11 cellular contexts compared by ENCODE assay signal in the genomic region with DNA sequence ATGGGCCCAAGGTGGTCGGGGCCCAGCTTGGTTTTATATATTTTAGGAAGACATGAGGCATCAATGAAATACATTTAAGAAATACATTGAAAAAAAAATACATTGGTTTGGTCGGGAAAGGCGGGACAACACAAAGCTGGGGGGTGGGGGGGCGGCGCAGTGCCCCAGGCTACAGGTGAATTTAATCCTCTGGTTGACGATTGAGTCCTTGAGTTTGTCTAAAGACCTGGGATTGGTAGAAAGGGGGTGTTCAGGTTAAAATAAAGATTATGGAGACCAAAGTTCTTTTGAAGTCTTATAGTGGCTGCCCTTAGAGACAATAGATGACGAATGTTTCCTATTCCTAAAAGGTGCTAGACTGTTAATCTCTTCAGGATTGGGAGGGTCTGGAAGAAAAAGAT. TPM values are rescaled to one million over a fixed set of nuclear protein-coding genes. Genes with fewer than 3 reads are reported as not detected.
DNase-seq lines count a peak whose midpoint lies in the region; ATAC-seq and TF ChIP-seq lines count a peak whose summit lies in the region.
"Had no signal": no experiment of that assay in that cellular context is flagged by ENCODE, and none has a peak within 500 bp of the region (broad histone marks: within the 10 kb centered on the region; RNA-seq: fewer than 3 reads in every experiment).

No MANE protein-coding gene starts in this region.

- H2AFZ ChIP-seq in mammary epithelial cell (ENCODE audit: low read depth, low read length) (no peak overlapping the region), mesenchymal stem cell (ENCODE audit: low read depth, low read length) (no peak overlapping the region)

- no peak overlapping the region for H4K8ac ChIP-seq in mesenchymal stem cell (ENCODE audit: low read length)

- no peaks in the 10 kb centered on the region for H4K20me1 ChIP-seq in mammary epithelial cell (ENCODE audit: insufficient read depth, low read length)

- no peak overlapping the region for H4K91ac ChIP-seq in mesenchymal stem cell (ENCODE audit: low read length)

- H3K9ac ChIP-seq in mammary epithelial cell (ENCODE audit: insufficient read depth, low read length) (no peak overlapping the region), mesenchymal stem cell (ENCODE audit: low read length) (peak overlapping the region; percentile 88)

- peaks cover 12% of the 10 kb centered on the region for H3K79me1 ChIP-seq in mesenchymal stem cell (replicated peaks; ENCODE audit: low read length, poor library complexity, severe bottlenecking)

- in situ Hi-C loops in mammary epithelial cell (cut with MboI; ENCODE audit: low sequenced_read_pairs in 2 of 2), result no loop called here

- no peak overlapping the region for H2BK12ac ChIP-seq in mesenchymal stem cell (ENCODE audit: low read length in 2 of 2)

- peak overlapping the region; percentile 25 for H3K4me3 Mint-ChIP-seq in MCF 10A (ENCODE audit: unreplicated experiment)
- H3K4me3 Mint-ChIP-seq in brain, result peak overlapping the region; percentile 68 to 83 (median 74)

- no peak overlapping the region for H3K14ac ChIP-seq in mesenchymal stem cell (ENCODE audit: low read length in 2 of 2)

- BruUV-seq in MCF 10A (replicated peaks; lab: Mats Ljungman, UMichigan), result no TSS peak
- no TSS peak for BruUV-seq in mammary epithelial cell (replicated peaks; lab: Mats Ljungman, UMichigan)

- CTCF ChIA-PET in MCF 10A (lab: Yijun Ruan, JAX), result interaction anchor here (0.6 to 3.1 kb wide), 10 partner anchors 10 to 132 kb away, joined by 3 to 20 read pairs (median 4); partner anchors contain the start of gene IFITM2
- CTCF ChIA-PET in mammary epithelial cell (lab: Charles Lee; ENCODE audit: low non-redundant PET), result no interaction called here

- H3K27me3 ChIP-seq in mammary epithelial cell (ENCODE audit: insufficient read depth, low read length) (peaks cover 1% of the 10 kb centered on the region), mesenchymal stem cell (ENCODE audit: control insufficient read depth in 1 of 2, insufficient read depth in 1 of 2, low read length in 2 of 2) (peaks cover 0 to 10% of the 10 kb centered on the region in 2 experiments), upper lobe of right lung (no peaks in the 10 kb centered on the region)
- H3K27me3 ChIP-seq: SJSA1 had no signal

- dilution Hi-C loops in mammary epithelial cell (cut with HindIII; ENCODE audit: low sequenced_read_pairs), result no loop called here

- peaks cover 9% of the 10 kb centered on the region for H3K79me2 ChIP-seq in mammary epithelial cell (ENCODE audit: insufficient read depth, low read length)

- H3K36me3 Mint-ChIP-seq in MCF 10A (ENCODE audit: insufficient read depth, unreplicated experiment) (peaks cover 16% of the 10 kb centered on the region), brain (no peaks in the 10 kb centered on the region)

- H3K4ac ChIP-seq in mesenchymal stem cell (ENCODE audit: low read depth in 1 of 2, low read length in 2 of 2), result no peak overlapping the region

- peak; percentile 38 for DNase-seq in MCF 10A (ENCODE audit: unreplicated experiment)
- DNase-seq in mammary epithelial cell, result no peak
- DNase-seq in mesenchymal stem cell, result no peak
- DNase-seq in upper lobe of right lung, result no peak
- DNase-seq: head of caudate nucleus, NCI-H1417 treated with DMSO at 0.1 percent for 48 hours had no signal

- no peak overlapping the region for H2BK120ac ChIP-seq in mesenchymal stem cell (ENCODE audit: low read depth, low read length)

- TF ChIP-seq CTCF in MCF 10A (IDR thresholded peaks at IDR 0.05; ENCODE audit: unreplicated experiment) (no peak), mammary epithelial cell (conservative IDR thresholded peaks at IDR 0.05 in 1 of 2, IDR thresholded peaks at IDR 0.05 in 1 of 2; ENCODE audit: extremely low read depth in 1 of 2, insufficient read depth in 1 of 2, low read depth in 1 of 2, low read length in 2 of 2) (no peak), brain (conservative IDR thresholded peaks at IDR 0.05) (no peak), upper lobe of right lung (IDR thresholded peaks at IDR 0.05) (no peak)

- H3K18ac ChIP-seq in mesenchymal stem cell (ENCODE audit: low read depth in 1 of 2, low read length in 2 of 2), result no peak overlapping the region

- no peaks in the 10 kb centered on the region for H3K36me3 ChIP-seq in mammary epithelial cell (ENCODE audit: insufficient read depth, low read length)
- H3K36me3 ChIP-seq in mesenchymal stem cell (ENCODE audit: control insufficient read depth in 1 of 2, insufficient read depth in 2 of 2, low read depth in 1 of 2, low read length in 2 of 2), result peaks cover 0 to 7% of the 10 kb centered on the region in 2 experiments
- H3K36me3 ChIP-seq in upper lobe of right lung, result no peaks in the 10 kb centered on the region

- H3K9me3 ChIP-seq in mammary epithelial cell (replicated peaks; ENCODE audit: insufficient read depth, low read length) (no peaks in the 10 kb centered on the region), mesenchymal stem cell (ENCODE audit: control insufficient read depth, low read length) (no peaks in the 10 kb centered on the region), upper lobe of right lung (no peaks in the 10 kb centered on the region)
- H3K9me3 ChIP-seq: SJSA1 had no signal

- no peak overlapping the region for H2BK15ac ChIP-seq in mesenchymal stem cell (ENCODE audit: low read depth, poor library complexity, severe bottlenecking)

- H3K4me3 ChIP-seq in mammary epithelial cell (replicated peaks in 1 of 3; ENCODE audit: insufficient read depth in 1 of 3, low read depth in 2 of 3, low read length in 3 of 3) (no peak overlapping the region), mesenchymal stem cell (ENCODE audit: insufficient read depth in 1 of 2, low read depth in 1 of 2, low read length in 2 of 2) (peak overlapping the region in 1 of 2 experiments; percentile 91), upper lobe of right lung (peak overlapping the region; percentile 62)
- H3K4me3 ChIP-seq: SJSA1 had no signal

- H2AK5ac ChIP-seq in mesenchymal stem cell (ENCODE audit: low read length, severe bottlenecking), result no peak overlapping the region

- H3K27ac Mint-ChIP-seq in MCF 10A (ENCODE audit: low read depth, unreplicated experiment), result no peak overlapping the region
- peak overlapping the region in 3 of 5 experiments; percentile 74 to 87 (median 77) for H3K27ac Mint-ChIP-seq in brain

- POLR2A ChIA-PET in MCF 10A (lab: Yijun Ruan, JAX), result interaction anchor here (0.6 to 2.7 kb wide), 7 partner anchors 8 to 219 kb away, joined by 3 to 14 read pairs (median 7); partner anchors contain the start of genes BET1L, PSMD13 and RIC8A

- no peak overlapping the region for H3K27ac ChIP-seq in mammary epithelial cell (ENCODE audit: insufficient read depth, low read depth, low read length)
- no peak overlapping the region for H3K27ac ChIP-seq in mesenchymal stem cell (ENCODE audit: low read length, poor library complexity, severe bottlenecking)
- H3K27ac ChIP-seq in upper lobe of right lung, result peak overlapping the region; percentile 47
- H3K27ac ChIP-seq: SJSA1 had no signal

- H3K4me2 ChIP-seq in mammary epithelial cell (ENCODE audit: insufficient read depth, low read depth, low read length), result no peak overlapping the region
- no peak overlapping the region for H3K4me2 ChIP-seq in mesenchymal stem cell (ENCODE audit: low read length, poor library complexity, severe bottlenecking)

- ATAC-seq in upper lobe of right lung (no peak), HG02623 (IDR thresholded peaks at IDR 0.05; ENCODE audit: unreplicated experiment) (no peak), GM21447 (IDR thresholded peaks at IDR 0.05; ENCODE audit: unreplicated experiment) (no peak), GM19463 (IDR thresholded peaks at IDR 0.05; ENCODE audit: unreplicated experiment) (no peak)

- no peak overlapping the region for H3K23ac ChIP-seq in mesenchymal stem cell (ENCODE audit: low read length in 2 of 2)

- H3K27me3 Mint-ChIP-seq in MCF 10A (ENCODE audit: insufficient read depth, unreplicated experiment), result no peaks in the 10 kb centered on the region
- H3K27me3 Mint-ChIP-seq in brain, result peaks cover 57% of the 10 kb centered on the region

- no peaks in the 10 kb centered on the region for H3K9me3 Mint-ChIP-seq in MCF 10A (ENCODE audit: unreplicated experiment)
- H3K9me3 Mint-ChIP-seq in brain, result peaks cover 0 to 4% (median 0%) of the 10 kb centered on the region in 5 experiments

- H3K4me1 ChIP-seq in mammary epithelial cell (ENCODE audit: insufficient read depth, low read length) (peaks cover 3% of the 10 kb centered on the region), mesenchymal stem cell (ENCODE audit: control insufficient read depth, insufficient read depth, low read depth, low read length) (peaks cover 41% of the 10 kb centered on the region), upper lobe of right lung (peaks cover 26% of the 10 kb centered on the region)

- peaks cover 11% of the 10 kb centered on the region for H3K4me1 Mint-ChIP-seq in MCF 10A (ENCODE audit: insufficient read depth, unreplicated experiment)
- H3K4me1 Mint-ChIP-seq in brain, result peaks cover 51% of the 10 kb centered on the region

- WGBS in mammary epithelial cell (ENCODE audit: low coverage, missing lambda C conversion rate), result 93% methylated on average over 6 of the region's 7 CpGs
- 64% methylated on average over 6 of the region's 7 CpGs for WGBS in mesenchymal stem cell

- no peak overlapping the region for H2BK5ac ChIP-seq in mesenchymal stem cell (ENCODE audit: low read depth, low read length, poor library complexity, severe bottlenecking)

- intact Hi-C loops in MCF 10A (cut with micrococcal nuclease) (no loop called here), mammary epithelial cell (cut with micrococcal nuclease) (loop anchor here (1.0 kb wide), 1 partner anchor 8 kb away; no protein-coding TSS in a partner anchor), upper lobe of right lung (cut with DNase I) (no loop called here)

RNA-seq across cellular contexts. Expression of gene IFITM1, which starts 3.1 kb away (rescaled TPM):
- 1.8 and 4.8 TPM in 2 replicates for total RNA-seq in MCF 10A (2022)
- 1 to 10 TPM; 1.7 to 2.8 TPM for total RNA-seq in mammary epithelial cell
- 5.1 TPM for polyA plus RNA-seq in mammary epithelial cell
- polyA minus RNA-seq in mammary epithelial cell, result 2.0 TPM
- polyA plus RNA-seq in brain (ENCODE audit: insufficient read depth, low read depth, low replicate concordance), result 147 TPM
- polyA plus RNA-seq in mesenchymal stem cell (2013, experiment 1 of 2), result 395 TPM
- polyA plus RNA-seq in mesenchymal stem cell (2013, experiment 2 of 2), result 368 TPM
- total RNA-seq in upper lobe of right lung, result 128 TPM

RNA-seq across cellular contexts. Expression of gene IFITM3, which starts 3.8 kb away (rescaled TPM):
- 415 and 497 TPM in 2 replicates for total RNA-seq in MCF 10A (2022)
- 100 to 1,000 TPM in 1 of 2 donors, 10 to 100 TPM in 1; 58.7 to 211 TPM for total RNA-seq in mammary epithelial cell
- 230 TPM for polyA plus RNA-seq in mammary epithelial cell
- 231 TPM for polyA minus RNA-seq in mammary epithelial cell
- polyA plus RNA-seq in brain (ENCODE audit: insufficient read depth, low read depth, low replicate concordance), result 304 TPM
- 2,969 TPM for polyA plus RNA-seq in mesenchymal stem cell (2013, experiment 1 of 2)
- 2,910 TPM for polyA plus RNA-seq in mesenchymal stem cell (2013, experiment 2 of 2)
- total RNA-seq in upper lobe of right lung, result 692 TPM

RNA-seq across cellular contexts. Expression of gene IFITM2, which starts 9.3 kb away (rescaled TPM):
- total RNA-seq in MCF 10A (2022) (288 and 314 TPM in 2 replicates), mammary epithelial cell (10 to 100 TPM in 1 of 2 donors, 1 to 10 TPM in 1; 4.7 to 29.1 TPM), upper lobe of right lung (521 TPM)
- polyA plus RNA-seq in mammary epithelial cell (37.8 TPM), brain (ENCODE audit: insufficient read depth, low read depth, low replicate concordance) (126 TPM)
- polyA minus RNA-seq in mammary epithelial cell, result 92.3 TPM
- polyA plus RNA-seq in mesenchymal stem cell (2013, experiment 1 of 2), result 1,548 TPM
- polyA plus RNA-seq in mesenchymal stem cell (2013, experiment 2 of 2), result 1,588 TPM

RNA-seq across cellular contexts. Expression of gene IFITM5, which starts 17.6 kb away (rescaled TPM):
- not detected in 2 replicates for total RNA-seq in MCF 10A (2022)
- total RNA-seq in mammary epithelial cell, result not detected
- polyA plus RNA-seq in mammary epithelial cell, result not detected
- polyA minus RNA-seq in mammary epithelial cell, result not detected
- polyA plus RNA-seq in brain (ENCODE audit: insufficient read depth, low read depth, low replicate concordance), result not detected
- not detected for polyA plus RNA-seq in mesenchymal stem cell (2013, experiment 1 of 2)
- not detected for polyA plus RNA-seq in mesenchymal stem cell (2013, experiment 2 of 2)
- total RNA-seq in upper lobe of right lung, result not detected
- total RNA-seq: SJSA1 had no signal

RNA-seq across cellular contexts. Expression of gene PGGHG, which starts 28.0 kb away (rescaled TPM):
- total RNA-seq in MCF 10A (2022) (6.3 and 8.5 TPM in 2 replicates), mammary epithelial cell (1 to 10 TPM; 2.5 to 7.9 TPM), upper lobe of right lung (105 TPM)
- polyA plus RNA-seq in mammary epithelial cell (1.5 TPM), brain (ENCODE audit: insufficient read depth, low read depth, low replicate concordance) (1.0 TPM)
- polyA minus RNA-seq in mammary epithelial cell, result 2.1 TPM
- 35.9 TPM for polyA plus RNA-seq in mesenchymal stem cell (2013, experiment 1 of 2)
- polyA plus RNA-seq in mesenchymal stem cell (2013, experiment 2 of 2), result 33.3 TPM

Comparison
In these comparisons a context has a peak if more than half of its experiments do, and no peak if none do; other contexts are left out.
1. RNA of gene IFITM1, which starts 3.1 kb away (total RNA-seq): 128 TPM in upper lobe of right lung (single experiment); 1.8 to 4.8 TPM in MCF 10A and 1.7 to 2.8 TPM in mammary epithelial cell; every median in the first group is over 10 times any median in the second.